ENCODE assay signal across 17 cellular contexts in the genomic region with DNA sequence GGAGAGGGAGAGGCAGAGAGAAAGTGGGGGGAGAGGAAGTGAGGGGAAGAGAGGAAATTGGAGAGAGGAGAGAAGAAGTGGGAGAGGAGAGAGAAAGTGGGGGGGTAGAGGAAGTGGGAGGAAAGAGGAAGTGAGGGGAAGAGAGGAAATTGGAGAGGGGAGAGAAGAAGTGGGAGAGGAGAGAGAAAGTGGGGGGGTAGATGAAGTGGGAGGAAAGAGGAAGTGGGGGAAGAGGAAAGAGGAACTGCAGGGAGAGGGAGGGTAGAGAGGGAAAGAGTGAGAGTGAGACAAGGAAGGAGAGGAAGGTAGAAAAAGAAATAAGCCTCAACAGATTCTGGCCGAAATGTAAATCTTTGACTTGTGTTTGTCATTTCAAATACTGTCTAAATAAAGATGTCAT.
A peak's percentile ranks its signal among the peaks of the same experiment; 100 is the strongest.
DNase-seq lines count a peak whose midpoint lies in the region; ATAC-seq, FAIRE-seq and TF ChIP-seq lines count a peak whose summit lies in the region.
"Had no signal": no experiment of that assay in that cellular context is flagged by ENCODE, and none has a peak within 500 bp of the region (broad histone marks: within the 10 kb centered on the region; RNA-seq: fewer than 3 reads in every experiment).

No MANE protein-coding gene starts in this region.

- no peak for ATAC-seq in activated naive CD8-positive, alpha-beta T cell treated with anti-CD3 and anti-CD28 coated beads, Interleukin-2, amount 10 ng/mL, durations not matched to agents 7 days and 5 days (ENCODE audit: low read depth)
- ATAC-seq: heart right ventricle had no signal

- H3K4me3 Mint-ChIP-seq in activated naive CD8-positive, alpha-beta T cell treated with anti-CD3 and anti-CD28 coated beads, Interleukin-2, amount 10 ng/mL, durations not matched to agents 7 days and 5 days = no peak overlapping the region

- peaks cover 25% of the 10 kb centered on the region for H3K36me3 Mint-ChIP-seq in activated naive CD8-positive, alpha-beta T cell treated with anti-CD3 and anti-CD28 coated beads, Interleukin-2, amount 10 ng/mL, durations not matched to agents 7 days and 5 days

- H3K27ac Mint-ChIP-seq in activated naive CD8-positive, alpha-beta T cell treated with anti-CD3 and anti-CD28 coated beads, Interleukin-2, amount 10 ng/mL, durations not matched to agents 7 days and 5 days = peak overlapping the region; percentile 47

- POLR2A ChIA-PET in activated naive CD8-positive, alpha-beta T cell treated with anti-CD3 and anti-CD28 coated beads, Interleukin-2, amount 10 ng/mL, durations not matched to agents 7 days and 5 days (lab: Charles Lee) = no interaction called here

- H3K4me1 Mint-ChIP-seq in activated naive CD8-positive, alpha-beta T cell treated with anti-CD3 and anti-CD28 coated beads, Interleukin-2, amount 10 ng/mL, durations not matched to agents 7 days and 5 days = peaks cover 31% of the 10 kb centered on the region

- no peaks in the 10 kb centered on the region for H3K27me3 Mint-ChIP-seq in activated naive CD8-positive, alpha-beta T cell treated with anti-CD3 and anti-CD28 coated beads, Interleukin-2, amount 10 ng/mL, durations not matched to agents 7 days and 5 days

- H3K9me3 Mint-ChIP-seq in activated naive CD8-positive, alpha-beta T cell treated with anti-CD3 and anti-CD28 coated beads, Interleukin-2, amount 10 ng/mL, durations not matched to agents 7 days and 5 days = no peaks in the 10 kb centered on the region

- no peak for TF ChIP-seq POLR2A in GM12891 (IDR thresholded peaks at IDR 0.05; ENCODE audit: low read depth, low read length)

- DNase-seq in CD1c-positive myeloid dendritic cell (ENCODE audit: extremely low spot score) = peak; percentile 5
- no peak for DNase-seq in GM12891 (ENCODE audit: insufficient read length, low spot score)
- DNase-seq in OCI-M1 (lab: John Stamatoyannopoulos, UW) = peak; percentile 66
- DNase-seq in activated naive CD8-positive, alpha-beta T cell treated with anti-CD3 and anti-CD28 coated beads, Interleukin-2, amount 10 ng/mL, durations not matched to agents 7 days and 5 days = no peak
- DNase-seq in NCI-H82 treated with DMSO at 0.1 percent for 48 hours (lab: John Stamatoyannopoulos, UW; ENCODE audit: unreplicated experiment) = no peak
- DNase-seq in NCI-H524 (lab: John Stamatoyannopoulos, UW) = no peak
- DNase-seq in D341Med (ENCODE audit: low spot score) = no peak
- DNase-seq in cortex of kidney (lab: John Stamatoyannopoulos, UW) = no peak
- DNase-seq: activated CD4-positive, CD25-positive, alpha-beta regulatory T cell treated with anti-CD3 and anti-CD28 coated beads, Interleukin-2, amount 50 U/mL, for 72 hours; DMS 273 treated with DMSO at 0.1 percent for 48 hours; effector memory CD4-positive, alpha-beta T cell; GOT3; heart right ventricle; KG1; NCI-H1417; NCI-H748 treated with DMSO at 0.1 percent for 48 hours; T-helper 1 cell had no signal

- FAIRE-seq in GM12891 (lab: Jason Lieb, UNC) = no peak

TF ChIP-seq in GM12891, 5 proteins besides CTCF, POLR2A, EP300 and RAD21:
- TF ChIP-seq SPI1 (IDR thresholded peaks at IDR 0.05; ENCODE audit: low read depth, low read length) = peak; percentile 77
- TF ChIP-seq POLR2AphosphoS5 (IDR thresholded peaks at IDR 0.05; ENCODE audit: low read depth, low read length) = no peak
TF ChIP-seq in GM12891: peak in this region for 1.

Comparison
In these comparisons a context has a peak if more than half of its experiments do, and no peak if none do; other contexts are left out.
1. DNase-seq: peak in CD1c-positive myeloid dendritic cell (single experiment) and OCI-M1 (single experiment); none in GM12891 (single experiment), activated naive CD8-positive, alpha-beta T cell treated with anti-CD3 and anti-CD28 coated beads, Interleukin-2, amount 10 ng/mL, durations not matched to agents 7 days and 5 days (single experiment), NCI-H82 treated with DMSO at 0.1 percent for 48 hours (single experiment), NCI-H524 (0 of 2), D341Med (single experiment) and cortex of kidney (single experiment).